ENCODE assay signal across 4 cellular contexts in genomic region chr16:21322251-21322650, GRCh38.
DNase-seq lines count a peak whose midpoint lies in the region; ATAC-seq and TF ChIP-seq lines count a peak whose summit lies in the region.
"Not testable (repeated sequence)": the region's sequence is repeated elsewhere in the genome, so short reads cannot be mapped to it uniquely, and the experiment has no call there.

No MANE protein-coding gene starts in this region.

- peaks cover 37% of the 10 kb centered on the region for H3K4me1 ChIP-seq in KMS-11 (ENCODE audit: low read depth, poor library complexity, severe bottlenecking)

- not testable (repeated sequence) for H3K27me3 ChIP-seq in KMS-11 (ENCODE audit: insufficient read depth, low read depth)

- H3K36me3 Mint-ChIP-seq in activated naive CD4-positive, alpha-beta T cell treated with anti-CD3 and anti-CD28 coated beads, Interleukin-2, amount 50 U/mL, for 24 hours; memory B cell: not testable (repeated sequence)

- ATAC-seq in memory B cell (ENCODE audit: low read depth): not testable (repeated sequence)

- H3K9me3 Mint-ChIP-seq in activated naive CD4-positive, alpha-beta T cell treated with anti-CD3 and anti-CD28 coated beads, Interleukin-2, amount 50 U/mL, for 24 hours; memory B cell: not testable (repeated sequence)

- H3K79me2 ChIP-seq in KMS-11 (ENCODE audit: insufficient read depth, low read depth): not testable (repeated sequence)

- H2AFZ ChIP-seq in KMS-11 (ENCODE audit: low read depth): not testable (repeated sequence)

- H3K36me3 ChIP-seq in KMS-11 (ENCODE audit: insufficient read depth): not testable (repeated sequence)

- not testable (repeated sequence) for H3K4me3 ChIP-seq in KMS-11 (IDR thresholded peaks at IDR 0.05; ENCODE audit: insufficient read depth, low read depth, low read length)

- not testable (repeated sequence) for H3K27me3 Mint-ChIP-seq in activated naive CD4-positive, alpha-beta T cell treated with anti-CD3 and anti-CD28 coated beads, Interleukin-2, amount 50 U/mL, for 24 hours; memory B cell

- not testable (repeated sequence) for H3K4me3 Mint-ChIP-seq in activated naive CD4-positive, alpha-beta T cell treated with anti-CD3 and anti-CD28 coated beads, Interleukin-2, amount 50 U/mL, for 24 hours; memory B cell

- peak overlapping the region; percentile 35 for H3K27ac Mint-ChIP-seq in activated naive CD4-positive, alpha-beta T cell treated with anti-CD3 and anti-CD28 coated beads, Interleukin-2, amount 50 U/mL, for 24 hours
- H3K27ac Mint-ChIP-seq in memory B cell: peak overlapping the region; percentile 36

- H4K20me1 ChIP-seq in KMS-11 (ENCODE audit: insufficient read depth): not testable (repeated sequence)

- H3K4me1 Mint-ChIP-seq in activated naive CD4-positive, alpha-beta T cell treated with anti-CD3 and anti-CD28 coated beads, Interleukin-2, amount 50 U/mL, for 24 hours; memory B cell: not testable (repeated sequence)

- not testable (repeated sequence) for H3K9ac ChIP-seq in KMS-11

- peak overlapping the region; percentile 6; the same call in 1 of the 2 replicates for H3K4me2 ChIP-seq in KMS-11

- not testable (repeated sequence) for H3K27ac ChIP-seq in KMS-11

- not testable (repeated sequence) for TF ChIP-seq CTCF in KMS-11 (conservative IDR thresholded peaks at IDR 0.05; ENCODE audit: low read depth, low read length)

- peak; percentile 90 for DNase-seq in RPMI8226
- not testable (repeated sequence) for DNase-seq in memory B cell (ENCODE audit: low spot score in 2 of 2)
